8 cellular contexts compared by ENCODE assay signal in the genomic region with DNA sequence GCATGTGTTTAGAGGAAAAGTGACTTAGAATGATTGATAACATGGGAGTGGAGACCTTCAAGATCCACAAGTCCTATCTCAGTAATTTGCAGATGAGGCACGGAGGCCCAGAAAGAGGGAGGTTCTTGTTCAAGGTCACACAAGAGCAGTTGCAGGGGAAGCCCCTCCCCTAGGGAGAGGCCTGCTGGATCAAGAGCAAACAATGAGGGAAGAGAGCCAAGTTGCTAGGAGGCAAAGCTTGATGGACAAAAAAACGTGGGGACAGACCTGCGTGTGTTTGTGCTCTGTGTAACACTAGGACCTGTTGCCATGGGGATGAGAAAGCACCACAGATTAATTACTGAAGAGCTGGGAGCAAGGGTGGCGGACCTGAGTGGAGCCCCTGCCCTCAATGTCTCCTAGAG. TPM values are rescaled to one million over a fixed set of nuclear protein-coding genes. Genes with fewer than 3 reads are reported as not detected.
A peak's percentile ranks its signal among the peaks of the same experiment; 100 is the strongest.
DNase-seq lines count a peak whose midpoint lies in the region; ATAC-seq and TF ChIP-seq lines count a peak whose summit lies in the region.
"Had no signal": no experiment of that assay in that cellular context is flagged by ENCODE, and none has a peak within 500 bp of the region (broad histone marks: within the 10 kb centered on the region; RNA-seq: fewer than 3 reads in every experiment).

No MANE protein-coding gene starts in this region.

- H3K27ac ChIP-seq in SJCRH30 (no peak overlapping the region), mesenchymal stem cell (ENCODE audit: low read length, poor library complexity, severe bottlenecking) (no peak overlapping the region)

- H2AK5ac ChIP-seq in mesenchymal stem cell (ENCODE audit: low read length, severe bottlenecking): no peak overlapping the region

- no peak overlapping the region for H2BK15ac ChIP-seq in mesenchymal stem cell (ENCODE audit: low read depth, poor library complexity, severe bottlenecking)

- ATAC-seq in GM18909 (IDR thresholded peaks at IDR 0.05; ENCODE audit: poor library complexity, unreplicated experiment): no peak
- ATAC-seq: activated T-helper 17 cell treated with anti-CD3 and anti-CD28 coated beads, Interleukin-2, amount 50 U/mL, for 72 hours; HCT116 had no signal

- no peaks in the 10 kb centered on the region for H3K36me3 Mint-ChIP-seq in Calu3 (ENCODE audit: insufficient read depth, unreplicated experiment)
- no peaks in the 10 kb centered on the region for H3K36me3 Mint-ChIP-seq in activated T-helper 1 cell treated with anti-CD3 and anti-CD28 coated beads, Interleukin-12 subunit alpha, Interleukin-12 subunit beta, Interleukin-2, Interleukin-4 antibody, amounts not matched to agents 30 ng/mL and 10 ng/mL and 1 ng/mL, durations not matched to agents 14 hours and 24 hours and 36 hours (ENCODE audit: low read depth)

- H3K4me3 Mint-ChIP-seq in Calu3 (ENCODE audit: low read depth, unreplicated experiment): no peak overlapping the region
- H3K4me3 Mint-ChIP-seq in activated T-helper 1 cell treated with anti-CD3 and anti-CD28 coated beads, Interleukin-12 subunit alpha, Interleukin-12 subunit beta, Interleukin-2, Interleukin-4 antibody, amounts not matched to agents 30 ng/mL and 10 ng/mL and 1 ng/mL, durations not matched to agents 14 hours and 24 hours and 36 hours: no peak overlapping the region
- H3K4me3 Mint-ChIP-seq: activated T-helper 17 cell treated with anti-CD3 and anti-CD28 coated beads, Interleukin-2, amount 50 U/mL, for 72 hours had no signal

- no peak overlapping the region for H2BK12ac ChIP-seq in mesenchymal stem cell (ENCODE audit: low read length in 2 of 2)

- peaks cover 8% of the 10 kb centered on the region for H3K4me1 Mint-ChIP-seq in Calu3 (ENCODE audit: low read depth, unreplicated experiment)
- peaks cover 10% of the 10 kb centered on the region for H3K4me1 Mint-ChIP-seq in activated T-helper 1 cell treated with anti-CD3 and anti-CD28 coated beads, Interleukin-12 subunit alpha, Interleukin-12 subunit beta, Interleukin-2, Interleukin-4 antibody, amounts not matched to agents 30 ng/mL and 10 ng/mL and 1 ng/mL, durations not matched to agents 14 hours and 24 hours and 36 hours (ENCODE audit: low read depth)

- no TSS peak for BruUV-seq in Calu3 (replicated peaks; lab: Mats Ljungman, UMichigan)

- H3K14ac ChIP-seq in mesenchymal stem cell (ENCODE audit: low read length in 2 of 2): no peak overlapping the region

- TF ChIP-seq CTCF in Calu3 (IDR thresholded peaks at IDR 0.05; ENCODE audit: unreplicated experiment): no peak

- H3K27me3 Mint-ChIP-seq in Calu3 (ENCODE audit: unreplicated experiment): peaks cover 39% of the 10 kb centered on the region
- H3K27me3 Mint-ChIP-seq in activated T-helper 1 cell treated with anti-CD3 and anti-CD28 coated beads, Interleukin-12 subunit alpha, Interleukin-12 subunit beta, Interleukin-2, Interleukin-4 antibody, amounts not matched to agents 30 ng/mL and 10 ng/mL and 1 ng/mL, durations not matched to agents 14 hours and 24 hours and 36 hours (ENCODE audit: insufficient read depth): peaks cover 56% of the 10 kb centered on the region

- H3K27ac Mint-ChIP-seq in Calu3 (ENCODE audit: unreplicated experiment): no peak overlapping the region
- H3K27ac Mint-ChIP-seq in activated T-helper 1 cell treated with anti-CD3 and anti-CD28 coated beads, Interleukin-12 subunit alpha, Interleukin-12 subunit beta, Interleukin-2, Interleukin-4 antibody, amounts not matched to agents 30 ng/mL and 10 ng/mL and 1 ng/mL, durations not matched to agents 14 hours and 24 hours and 36 hours: no peak overlapping the region
- H3K27ac Mint-ChIP-seq: activated T-helper 17 cell treated with anti-CD3 and anti-CD28 coated beads, Interleukin-2, amount 50 U/mL, for 72 hours had no signal

- H3K36me3 ChIP-seq in SJCRH30: no peaks in the 10 kb centered on the region
- H3K36me3 ChIP-seq in mesenchymal stem cell (ENCODE audit: control insufficient read depth in 1 of 2, insufficient read depth in 2 of 2, low read depth in 1 of 2, low read length in 2 of 2): no peaks in the 10 kb centered on the region

- H3K23ac ChIP-seq in mesenchymal stem cell (ENCODE audit: low read length in 2 of 2): no peak overlapping the region

- no peaks in the 10 kb centered on the region for H3K9me3 ChIP-seq in SJCRH30 (replicated peaks)
- no peaks in the 10 kb centered on the region for H3K9me3 ChIP-seq in mesenchymal stem cell (ENCODE audit: control insufficient read depth, low read length)

- H3K18ac ChIP-seq in mesenchymal stem cell (ENCODE audit: low read depth in 1 of 2, low read length in 2 of 2): no peak overlapping the region

- no peak overlapping the region for H3K9ac ChIP-seq in mesenchymal stem cell (ENCODE audit: low read length)

- WGBS in mesenchymal stem cell: 38% methylated on average over 4 of the region's 4 CpGs

- intact Hi-C loops in Calu3 (cut with micrococcal nuclease; ENCODE audit: unreplicated experiment): no loop called here
- intact Hi-C loops in activated T-helper 1 cell treated with anti-CD3 and anti-CD28 coated beads, Interleukin-12 subunit alpha, Interleukin-12 subunit beta, Interleukin-2, Interleukin-4 antibody, amounts not matched to agents 30 ng/mL and 10 ng/mL and 1 ng/mL, durations not matched to agents 14 hours and 24 hours and 36 hours (cut with micrococcal nuclease): no loop called here

- DNase-seq in HT1080 (ENCODE audit: low read depth) (peak; percentile 39), SJCRH30 (peak; percentile 42 to 63), mesenchymal stem cell (peak; percentile 48), Calu3 (no peak)
- DNase-seq in activated T-helper 1 cell treated with anti-CD3 and anti-CD28 coated beads, Interleukin-12 subunit alpha, Interleukin-12 subunit beta, Interleukin-2, Interleukin-4 antibody, amounts not matched to agents 30 ng/mL and 10 ng/mL and 1 ng/mL, durations not matched to agents 14 hours and 24 hours and 36 hours (ENCODE audit: low spot score): no peak

- H3K4me1 ChIP-seq in SJCRH30 (peaks cover 7% of the 10 kb centered on the region), mesenchymal stem cell (ENCODE audit: control insufficient read depth, insufficient read depth, low read depth, low read length) (peaks cover 7% of the 10 kb centered on the region)

- CTCF ChIA-PET in Calu3 (lab: Charles Lee): interaction anchor here (0.6 to 1.1 kb wide), 3 partner anchors 15 to 268 kb away, joined by 3 to 4 read pairs (median 3); no protein-coding TSS in a partner anchor

- H4K8ac ChIP-seq in mesenchymal stem cell (ENCODE audit: low read length): no peak overlapping the region

- no peak overlapping the region for H2BK120ac ChIP-seq in mesenchymal stem cell (ENCODE audit: low read depth, low read length)

- H3K9me3 Mint-ChIP-seq in Calu3 (ENCODE audit: low read depth, unreplicated experiment): no peaks in the 10 kb centered on the region
- no peaks in the 10 kb centered on the region for H3K9me3 Mint-ChIP-seq in activated T-helper 1 cell treated with anti-CD3 and anti-CD28 coated beads, Interleukin-12 subunit alpha, Interleukin-12 subunit beta, Interleukin-2, Interleukin-4 antibody, amounts not matched to agents 30 ng/mL and 10 ng/mL and 1 ng/mL, durations not matched to agents 14 hours and 24 hours and 36 hours
- H3K9me3 Mint-ChIP-seq: activated T-helper 17 cell treated with anti-CD3 and anti-CD28 coated beads, Interleukin-2, amount 50 U/mL, for 72 hours had no signal

- H2BK5ac ChIP-seq in mesenchymal stem cell (ENCODE audit: low read depth, low read length, poor library complexity, severe bottlenecking): no peak overlapping the region

- no peak overlapping the region for H4K91ac ChIP-seq in mesenchymal stem cell (ENCODE audit: low read length)

- H3K27me3 ChIP-seq in SJCRH30 (no peaks in the 10 kb centered on the region), mesenchymal stem cell (ENCODE audit: control insufficient read depth in 1 of 2, insufficient read depth in 1 of 2, low read length in 2 of 2) (peaks cover 43 to 51% of the 10 kb centered on the region in 2 experiments)

- H3K4ac ChIP-seq in mesenchymal stem cell (ENCODE audit: low read depth in 1 of 2, low read length in 2 of 2): no peak overlapping the region

- H3K79me1 ChIP-seq in mesenchymal stem cell (replicated peaks; ENCODE audit: low read length, poor library complexity, severe bottlenecking): no peaks in the 10 kb centered on the region

- H3K4me3 ChIP-seq in SJCRH30: no peak overlapping the region
- H3K4me3 ChIP-seq in mesenchymal stem cell (ENCODE audit: insufficient read depth in 1 of 2, low read depth in 1 of 2, low read length in 2 of 2): no peak overlapping the region

- no peak overlapping the region for H2AFZ ChIP-seq in mesenchymal stem cell (ENCODE audit: low read depth, low read length)

- H3K4me2 ChIP-seq in mesenchymal stem cell (ENCODE audit: low read length, poor library complexity, severe bottlenecking): no peak overlapping the region

RNA-seq across cellular contexts. Expression of a gene that starts 6.4 kb away (rescaled TPM):
- not detected in 2 replicates for total RNA-seq in HT1080 (2014; rRNA removed; shearing (Covaris generic))
- polyA plus RNA-seq in HT1080 (2015; cell fraction: cytosol; rRNA removed): not detected in 2 replicates
- not detected in 2 replicates for polyA plus RNA-seq in HT1080 (2015; cell fraction: nucleus; rRNA removed)
- not detected in 2 replicates for total RNA-seq in SJCRH30 (2014; rRNA removed; shearing (Covaris generic))
- not detected for polyA plus RNA-seq in mesenchymal stem cell (2013, experiment 1 of 2)
- not detected for polyA plus RNA-seq in mesenchymal stem cell (2013, experiment 2 of 2)
- not detected in 2 replicates for total RNA-seq in Calu3 (2022)
- not detected in 2 replicates for total RNA-seq in activated T-helper 1 cell treated with anti-CD3 and anti-CD28 coated beads, Interleukin-12 subunit alpha, Interleukin-12 subunit beta, Interleukin-2, Interleukin-4 antibody, amounts not matched to agents 30 ng/mL and 10 ng/mL and 1 ng/mL, durations not matched to agents 14 hours and 24 hours and 36 hours
- total RNA-seq: activated T-helper 17 cell treated with anti-CD3 and anti-CD28 coated beads, Interleukin-2, amount 50 U/mL, for 72 hours had no signal

RNA-seq across cellular contexts. Expression of a gene that starts 12.2 kb away (rescaled TPM):
- total RNA-seq in HT1080 (2014; rRNA removed; shearing (Covaris generic)): 0.96 and 1.8 TPM in 2 replicates
- polyA plus RNA-seq in HT1080 (2015; cell fraction: cytosol; rRNA removed): 0.43 and 0.44 TPM in 2 replicates
- polyA plus RNA-seq in HT1080 (2015; cell fraction: nucleus; rRNA removed): 0.70 and 1.5 TPM in 2 replicates
- 0.85 and 2.0 TPM in 2 replicates for total RNA-seq in SJCRH30 (2014; rRNA removed; shearing (Covaris generic))
- polyA plus RNA-seq in mesenchymal stem cell (2013, experiment 1 of 2): 25.1 TPM
- 26.5 TPM for polyA plus RNA-seq in mesenchymal stem cell (2013, experiment 2 of 2)
- total RNA-seq in Calu3 (2022): not detected in 2 replicates
- not detected in 2 replicates for total RNA-seq in activated T-helper 1 cell treated with anti-CD3 and anti-CD28 coated beads, Interleukin-12 subunit alpha, Interleukin-12 subunit beta, Interleukin-2, Interleukin-4 antibody, amounts not matched to agents 30 ng/mL and 10 ng/mL and 1 ng/mL, durations not matched to agents 14 hours and 24 hours and 36 hours
- total RNA-seq: activated T-helper 17 cell treated with anti-CD3 and anti-CD28 coated beads, Interleukin-2, amount 50 U/mL, for 72 hours had no signal

RNA-seq across cellular contexts. Expression of a gene that starts 18.5 kb away (rescaled TPM):
- total RNA-seq in HT1080 (2014; rRNA removed; shearing (Covaris generic)): 7.6 and 12.1 TPM in 2 replicates
- polyA plus RNA-seq in HT1080 (2015; cell fraction: cytosol; rRNA removed): 63.9 and 65.4 TPM in 2 replicates
- 28.5 and 31.9 TPM in 2 replicates for polyA plus RNA-seq in HT1080 (2015; cell fraction: nucleus; rRNA removed)
- total RNA-seq in SJCRH30 (2014; rRNA removed; shearing (Covaris generic)): 8.3 and 10.4 TPM in 2 replicates
- polyA plus RNA-seq in mesenchymal stem cell (2013, experiment 1 of 2): 30.2 TPM
- 30.5 TPM for polyA plus RNA-seq in mesenchymal stem cell (2013, experiment 2 of 2)
- 31.8 and 35.0 TPM in 2 replicates for total RNA-seq in Calu3 (2022)
- 26.1 and 27.9 TPM in 2 replicates for total RNA-seq in activated T-helper 1 cell treated with anti-CD3 and anti-CD28 coated beads, Interleukin-12 subunit alpha, Interleukin-12 subunit beta, Interleukin-2, Interleukin-4 antibody, amounts not matched to agents 30 ng/mL and 10 ng/mL and 1 ng/mL, durations not matched to agents 14 hours and 24 hours and 36 hours

RNA-seq across cellular contexts. Expression of a gene that starts 28.6 kb away (rescaled TPM):
- 0.20 and 1.0 TPM in 2 replicates for total RNA-seq in HT1080 (2014; rRNA removed; shearing (Covaris generic))
- 0.37 and 0.73 TPM in 2 replicates for polyA plus RNA-seq in HT1080 (2015; cell fraction: cytosol; rRNA removed)
- 0.27 and 0.29 TPM in 2 replicates for polyA plus RNA-seq in HT1080 (2015; cell fraction: nucleus; rRNA removed)
- total RNA-seq in SJCRH30 (2014; rRNA removed; shearing (Covaris generic)): 2.1 and 2.4 TPM in 2 replicates
- polyA plus RNA-seq in mesenchymal stem cell (2013, experiment 1 of 2): 0.65 TPM
- 0.60 TPM for polyA plus RNA-seq in mesenchymal stem cell (2013, experiment 2 of 2)
- total RNA-seq in Calu3 (2022): 1.1 TPM in 2 replicates
- 0.22 and 0.36 TPM in 2 replicates for total RNA-seq in activated T-helper 1 cell treated with anti-CD3 and anti-CD28 coated beads, Interleukin-12 subunit alpha, Interleukin-12 subunit beta, Interleukin-2, Interleukin-4 antibody, amounts not matched to agents 30 ng/mL and 10 ng/mL and 1 ng/mL, durations not matched to agents 14 hours and 24 hours and 36 hours

RNA-seq across cellular contexts. Expression of a gene that starts 35.9 kb away (rescaled TPM):
- 365 and 377 TPM in 2 replicates for total RNA-seq in HT1080 (2014; rRNA removed; shearing (Covaris generic))
- polyA plus RNA-seq in HT1080 (2015; cell fraction: cytosol; rRNA removed): 325 and 586 TPM in 2 replicates
- polyA plus RNA-seq in HT1080 (2015; cell fraction: nucleus; rRNA removed): 644 and 847 TPM in 2 replicates
- total RNA-seq in SJCRH30 (2014; rRNA removed; shearing (Covaris generic)): 30.2 and 31.7 TPM in 2 replicates
- polyA plus RNA-seq in mesenchymal stem cell (2013, experiment 1 of 2): 80.2 TPM
- 77.3 TPM for polyA plus RNA-seq in mesenchymal stem cell (2013, experiment 2 of 2)
- total RNA-seq in Calu3 (2022): 11.1 and 25.1 TPM in 2 replicates
- 6.0 and 6.6 TPM in 2 replicates for total RNA-seq in activated T-helper 1 cell treated with anti-CD3 and anti-CD28 coated beads, Interleukin-12 subunit alpha, Interleukin-12 subunit beta, Interleukin-2, Interleukin-4 antibody, amounts not matched to agents 30 ng/mL and 10 ng/mL and 1 ng/mL, durations not matched to agents 14 hours and 24 hours and 36 hours

Comparison
In these comparisons a context has a peak if more than half of its experiments do, and no peak if none do; other contexts are left out.
1. DNase-seq: peak in HT1080 (single experiment), SJCRH30 (2 of 2) and mesenchymal stem cell (single experiment); none in Calu3 (single experiment) and activated T-helper 1 cell treated with anti-CD3 and anti-CD28 coated beads, Interleukin-12 subunit alpha, Interleukin-12 subunit beta, Interleukin-2, Interleukin-4 antibody, amounts not matched to agents 30 ng/mL and 10 ng/mL and 1 ng/mL, durations not matched to agents 14 hours and 24 hours and 36 hours (single experiment).